Comparison of ENCODE assay signal across 8 cellular contexts in genomic region chr3:129120254-129121004, GRCh38. TPM values are rescaled to one million over a fixed set of nuclear protein-coding genes. Genes with fewer than 3 reads are reported as not detected.
DNase-seq lines count a peak whose midpoint lies in the region; ATAC-seq and TF ChIP-seq lines count a peak whose summit lies in the region.

No MANE protein-coding gene starts in this region.

- intact Hi-C loops in Panc1 (cut with micrococcal nuclease; ENCODE audit: unreplicated experiment) = no loop called here

- ATAC-seq in GM18868 (IDR thresholded peaks at IDR 0.05; ENCODE audit: unreplicated experiment) = peak; percentile 73
- peak; percentile 57 for ATAC-seq in HG03103 (IDR thresholded peaks at IDR 0.05; ENCODE audit: low read depth, unreplicated experiment)
- ATAC-seq in Panc1 = peak; percentile 53
- peak; percentile 83 for ATAC-seq in activated T-helper 17 cell treated with anti-CD3 and anti-CD28 coated beads, Interleukin-2, amount 50 U/mL, for 72 hours (replicated peaks)
- ATAC-seq in stimulated activated naive CD8-positive, alpha-beta T cell treated with anti-CD3 and anti-CD28 coated beads, Interleukin-15, Interleukin-2, amounts not matched to agents 100 U/mL and 50 U/mL, for 24 hours = peak; percentile 69

- H3K27ac ChIP-seq in Panc1 (ENCODE audit: low read length) = peak overlapping the region; percentile 91

- peak; percentile 55 for DNase-seq in AG09309 (ENCODE audit: low read depth)
- peak; percentile 28 for DNase-seq in Panc1 (ENCODE audit: low read depth, low spot score)
- peak; percentile 84 for DNase-seq in fibroblast of the aortic adventitia (ENCODE audit: low read depth)
- DNase-seq in stimulated activated naive CD8-positive, alpha-beta T cell treated with anti-CD3 and anti-CD28 coated beads, Interleukin-15, Interleukin-2, amounts not matched to agents 100 U/mL and 50 U/mL, for 24 hours = peak; percentile 92

- TF ChIP-seq CTCF in AG09309 (IDR thresholded peaks at IDR 0.05; ENCODE audit: control insufficient read depth, insufficient read depth, low read depth, low read length, missing control alignments) (peak; percentile 39), Panc1 (IDR thresholded peaks at IDR 0.05) (no peak), fibroblast of the aortic adventitia (IDR thresholded peaks at IDR 0.05; ENCODE audit: insufficient read depth, low read length) (peak; percentile 54), nephron (IDR thresholded peaks at IDR 0.05; ENCODE audit: unreplicated experiment in 3 of 3) (peak in 2 of 3 experiments; percentile 21 to 24)

- H3K36me3 ChIP-seq in Panc1 (ENCODE audit: control insufficient read depth, insufficient read depth, low read length) = no peaks in the 10 kb centered on the region; the same call in 1 of the 2 replicates

- peaks cover 56% of the 10 kb centered on the region for H3K36me3 Mint-ChIP-seq in activated T-helper 17 cell treated with anti-CD3 and anti-CD28 coated beads, Interleukin-2, amount 50 U/mL, for 72 hours (ENCODE audit: low read depth)
- H3K36me3 Mint-ChIP-seq in nephron (ENCODE audit: low read depth) = peaks cover 13% of the 10 kb centered on the region

- no peaks in the 10 kb centered on the region for H3K27me3 Mint-ChIP-seq in activated T-helper 17 cell treated with anti-CD3 and anti-CD28 coated beads, Interleukin-2, amount 50 U/mL, for 72 hours
- no peaks in the 10 kb centered on the region for H3K27me3 Mint-ChIP-seq in nephron (ENCODE audit: low read depth)

- CTCF ChIA-PET in Panc1 (lab: Charles Lee) = interaction anchor here (0.6 to 1.3 kb wide), 4 partner anchors 67 to 150 kb away, joined by 3 to 11 read pairs (median 7); no protein-coding TSS in a partner anchor

- no peaks in the 10 kb centered on the region for H3K9me3 ChIP-seq in Panc1 (ENCODE audit: control insufficient read depth, insufficient read depth, low read depth, low read length)

- peak overlapping the region; percentile 99 for H3K4me3 Mint-ChIP-seq in activated T-helper 17 cell treated with anti-CD3 and anti-CD28 coated beads, Interleukin-2, amount 50 U/mL, for 72 hours
- peak overlapping the region; percentile 83 to 88 (median 88) for H3K4me3 Mint-ChIP-seq in nephron

- peak overlapping the region; percentile 97 for H3K27ac Mint-ChIP-seq in activated T-helper 17 cell treated with anti-CD3 and anti-CD28 coated beads, Interleukin-2, amount 50 U/mL, for 72 hours
- H3K27ac Mint-ChIP-seq in nephron = peak overlapping the region; percentile 62 to 89 (median 89)

- peaks cover 35% of the 10 kb centered on the region for H3K4me1 Mint-ChIP-seq in activated T-helper 17 cell treated with anti-CD3 and anti-CD28 coated beads, Interleukin-2, amount 50 U/mL, for 72 hours
- peaks cover 33% of the 10 kb centered on the region for H3K4me1 Mint-ChIP-seq in nephron

- H3K9me3 Mint-ChIP-seq in activated T-helper 17 cell treated with anti-CD3 and anti-CD28 coated beads, Interleukin-2, amount 50 U/mL, for 72 hours = no peaks in the 10 kb centered on the region
- no peaks in the 10 kb centered on the region for H3K9me3 Mint-ChIP-seq in nephron

- BruUV-seq in Panc1 (replicated peaks; lab: Mats Ljungman, UMichigan) = TSS peak; percentile 41

- in situ Hi-C loops in Panc1 (cut with HindIII; ENCODE audit: low pct_unique_long_range_greater_than_20kb, low sequenced_read_pairs) = loop anchor here (10.0 kb wide), 1 partner anchor 126 kb away; the partner anchor contains the start of gene CFAP92

- no peaks in the 10 kb centered on the region for H3K27me3 ChIP-seq in Panc1 (ENCODE audit: control insufficient read depth, insufficient read depth, low read length)

- H3K4me3 ChIP-seq in AG09309 (ENCODE audit: control insufficient read depth, low read depth, low read length) = peak overlapping the region; percentile 84
- H3K4me3 ChIP-seq in Panc1 (ENCODE audit: low read depth in 2 of 2, low read length in 2 of 2) = peak overlapping the region; percentile 76 to 81
- peak overlapping the region; percentile 88 for H3K4me3 ChIP-seq in fibroblast of the aortic adventitia (ENCODE audit: low read depth, low read length)

- H3K4me1 ChIP-seq in Panc1 (ENCODE audit: control insufficient read depth, insufficient read depth, low read length) = peaks cover 39% of the 10 kb centered on the region

- POLR2A ChIA-PET in Panc1 (lab: Charles Lee) = interaction anchor here (0.6 kb wide), 1 partner anchor 92 kb away, joined by 3 read pairs; no protein-coding TSS in a partner anchor

RNA-seq across cellular contexts. Expression of gene RAB43, which starts 1.2 kb away (rescaled TPM):
- total RNA-seq in Panc1 (2021; ENCODE audit: unreplicated experiment) (27.7 TPM), fibroblast of the aortic adventitia (ENCODE audit: low replicate concordance) (2.5 and 5.1 TPM in 2 replicates)
- polyA plus RNA-seq in Panc1 (2012; ENCODE audit: insufficient read length) = 30.0 TPM
- total RNA-seq in activated T-helper 17 cell treated with anti-CD3 and anti-CD28 coated beads, Interleukin-2, amount 50 U/mL, for 72 hours = 10 to 100 TPM; 26.1 to 49.7 TPM

RNA-seq across cellular contexts. Expression of gene ISY1, which starts 40.4 kb away (rescaled TPM):
- total RNA-seq in Panc1 (2021; ENCODE audit: unreplicated experiment) (45.7 TPM), fibroblast of the aortic adventitia (ENCODE audit: low replicate concordance) (20.6 and 51.0 TPM in 2 replicates)
- polyA plus RNA-seq in Panc1 (2012; ENCODE audit: insufficient read length) = 53.6 TPM
- 10 to 100 TPM; 59.3 to 70.9 TPM for total RNA-seq in activated T-helper 17 cell treated with anti-CD3 and anti-CD28 coated beads, Interleukin-2, amount 50 U/mL, for 72 hours

RNA-seq across cellular contexts. Expression of gene GP9, which starts 59.9 kb away (rescaled TPM):
- total RNA-seq in Panc1 (2021; ENCODE audit: unreplicated experiment) (not detected), fibroblast of the aortic adventitia (ENCODE audit: low replicate concordance) (not detected in 2 replicates)
- not detected for polyA plus RNA-seq in Panc1 (2012; ENCODE audit: insufficient read length)
- not detected for total RNA-seq in activated T-helper 17 cell treated with anti-CD3 and anti-CD28 coated beads, Interleukin-2, amount 50 U/mL, for 72 hours

Comparison
In these comparisons a context has a peak if more than half of its experiments do, and no peak if none do; other contexts are left out.
1. Peak in every context shown above with its lines: DNase-seq, ATAC-seq, H3K4me3 ChIP-seq and H3K27ac ChIP-seq.
2. DNase-seq: peak in every context shown above with its lines; median percentile 92 in stimulated activated naive CD8-positive, alpha-beta T cell treated with anti-CD3 and anti-CD28 coated beads, Interleukin-15, Interleukin-2, amounts not matched to agents 100 U/mL and 50 U/mL, for 24 hours; 84 in fibroblast of the aortic adventitia; 55 in AG09309; 28 in Panc1.